9 cellular contexts compared by ENCODE assay signal in genomic region chr3:56157693-56158092, GRCh38.
DNase-seq lines count a peak whose midpoint lies in the region; ATAC-seq and TF ChIP-seq lines count a peak whose summit lies in the region.
"Had no signal": no experiment of that assay in that cellular context is flagged by ENCODE, and none has a peak within 500 bp of the region (broad histone marks: within the 10 kb centered on the region; RNA-seq: fewer than 3 reads in every experiment).

No MANE protein-coding gene starts in this region.

- H3F3A ChIP-seq in PC-3 (ENCODE audit: low read length, unreplicated experiment): no peaks in the 10 kb centered on the region

- intact Hi-C loops in PC-3 (cut with micrococcal nuclease): no loop called here
- intact Hi-C loops in left lung (cut with DNase I): no loop called here
- intact Hi-C loops in A673 (cut with micrococcal nuclease; ENCODE audit: unreplicated experiment): no loop called here

- BruUV-seq in PC-3 (replicated peaks; lab: Mats Ljungman, UMichigan) (no TSS peak), A673 (replicated peaks; lab: Mats Ljungman, UMichigan) (no TSS peak)

- no peak overlapping the region for H3K9ac ChIP-seq in PC-3 (ENCODE audit: low read length)

- DNase-seq in EH (ENCODE audit: low read depth): peak; percentile 62
- peak; percentile 51 for DNase-seq in H4 (ENCODE audit: low spot score)
- DNase-seq in PC-3: peak; percentile 15
- peak in 1 of 2 donors; percentile 36 for DNase-seq in left lung
- DNase-seq in NCI-H1436 treated with DMSO at 0.1 percent for 48 hours (lab: John Stamatoyannopoulos, UW): no peak
- no peak for DNase-seq in A673 (ENCODE audit: low spot score)
- DNase-seq in activated CD8-positive, alpha-beta memory T cell treated with anti-CD3 and anti-CD28 coated beads, Interleukin-2, amount 50 U/mL, for 48 hours: no peak
- DNase-seq: cerebellar nuclear complex had no signal

- H2AFZ ChIP-seq in PC-3 (ENCODE audit: low read length): no peak overlapping the region

- CTCF ChIA-PET in PC-3 (lab: Charles Lee): no interaction called here
- CTCF ChIA-PET in A673 (lab: Charles Lee): no interaction called here

- ATAC-seq in PC-3: no peak
- peak; percentile 65 for ATAC-seq in left lung
- ATAC-seq in GM21786 (IDR thresholded peaks at IDR 0.05; ENCODE audit: unreplicated experiment): no peak

- H3K4me2 ChIP-seq in PC-3 (ENCODE audit: low read length): no peak overlapping the region

- no peaks in the 10 kb centered on the region for H3K79me2 ChIP-seq in PC-3 (ENCODE audit: low read length)

- TF ChIP-seq CTCF in PC-3 (conservative IDR thresholded peaks at IDR 0.05; ENCODE audit: low read depth, low read length): no peak
- no peak for TF ChIP-seq CTCF in left lung (IDR thresholded peaks at IDR 0.05)
- no peak for TF ChIP-seq CTCF in A673 (conservative IDR thresholded peaks at IDR 0.05; ENCODE audit: low read depth, low read length)

- no peaks in the 10 kb centered on the region for H3K4me1 ChIP-seq in PC-3 (ENCODE audit: insufficient read depth, low read length)
- H3K4me1 ChIP-seq in left lung: peaks cover 0 to 2% of the 10 kb centered on the region in 2 donors
- no peaks in the 10 kb centered on the region for H3K4me1 ChIP-seq in A673 (ENCODE audit: insufficient read depth, low read length, poor library complexity, severe bottlenecking)

- H3K27me3 ChIP-seq in PC-3 (ENCODE audit: low read length) (no peaks in the 10 kb centered on the region), left lung (no peaks in the 10 kb centered on the region), A673 (replicated peaks; ENCODE audit: insufficient read depth, low read depth, low read length, poor library complexity) (no peaks in the 10 kb centered on the region)

- H3K9me3 ChIP-seq in PC-3 (ENCODE audit: low read length) (no peaks in the 10 kb centered on the region), left lung (peaks cover 0 to 5% of the 10 kb centered on the region in 2 donors), A673 (ENCODE audit: low read depth, low read length, poor library complexity, severe bottlenecking) (no peaks in the 10 kb centered on the region)

- no peaks in the 10 kb centered on the region for H3K9me2 ChIP-seq in PC-3 (replicated peaks; ENCODE audit: low read length)

- H3K4me3 ChIP-seq in PC-3 (ENCODE audit: low read length) (no peak overlapping the region), left lung (no peak overlapping the region), A673 (ENCODE audit: low read depth, low read length, poor library complexity, severe bottlenecking) (no peak overlapping the region)

- no peaks in the 10 kb centered on the region for H4K20me1 ChIP-seq in PC-3 (ENCODE audit: low read length)

- H3K27ac ChIP-seq in PC-3 (ENCODE audit: low read length) (no peak overlapping the region), left lung (no peak overlapping the region), A673 (ENCODE audit: low read depth, low read length, poor library complexity, severe bottlenecking) (no peak overlapping the region)

- POLR2A ChIA-PET in PC-3 (lab: Charles Lee; ENCODE audit: unreplicated experiment): no interaction called here
- POLR2A ChIA-PET in A673 (lab: Charles Lee; ENCODE audit: low non-redundant PET): no interaction called here

- H3K36me3 ChIP-seq in PC-3 (ENCODE audit: low read depth, low read length) (no peaks in the 10 kb centered on the region), left lung (no peaks in the 10 kb centered on the region), A673 (ENCODE audit: insufficient read depth, low read length, poor library complexity, severe bottlenecking) (no peaks in the 10 kb centered on the region)

Comparison
In these comparisons a context has a peak if more than half of its experiments do, and no peak if none do; other contexts are left out.
1. DNase-seq: peak in EH (single experiment), H4 (single experiment) and PC-3 (single experiment); none in NCI-H1436 treated with DMSO at 0.1 percent for 48 hours (single experiment), A673 (single experiment) and activated CD8-positive, alpha-beta memory T cell treated with anti-CD3 and anti-CD28 coated beads, Interleukin-2, amount 50 U/mL, for 48 hours (single experiment).